Comparison of ENCODE assay signal across 25 cellular contexts in genomic region chr16:66972983-66973382, GRCh38. TPM values are rescaled to one million over a fixed set of nuclear protein-coding genes. Genes with fewer than 3 reads are reported as not detected.
"Had no signal": no experiment of that assay in that cellular context is flagged by ENCODE, and none has a peak within 500 bp of the region (broad histone marks: within the 10 kb centered on the region; RNA-seq: fewer than 3 reads in every experiment).

No MANE protein-coding gene starts in this region.

- ATAC-seq: activated T-cell treated with anti-CD3 and anti-CD28 coated beads, Interleukin-2, amount 50 U/mL, for 72 hours; naive thymus-derived CD4-positive, alpha-beta T cell; pancreas; right lobe of liver; stimulated activated effector memory CD8-positive, alpha-beta T cell treated with anti-CD3 and anti-CD28 coated beads, Interleukin-12 subunit alpha, Interleukin-12 subunit beta, amount 100 ng/mL, for 72 hours had no signal

- H3K9me3 ChIP-seq: adrenal gland, breast epithelium, neutrophil, pancreas, right lobe of liver, stomach, testis, upper lobe of left lung had no signal

- H3K27ac Mint-ChIP-seq: activated T-cell treated with anti-CD3 and anti-CD28 coated beads, Interleukin-2, amount 50 U/mL, for 72 hours; stimulated activated effector memory CD8-positive, alpha-beta T cell treated with anti-CD3 and anti-CD28 coated beads, Interleukin-12 subunit alpha, Interleukin-12 subunit beta, amount 100 ng/mL, for 72 hours had no signal

- H3K4me3 ChIP-seq: adrenal gland, breast epithelium, coronary artery, pancreas, right lobe of liver, stomach, testis, upper lobe of left lung had no signal

- H3K4me1 ChIP-seq: breast epithelium, pancreas, testis had no signal

- H3K9me3 Mint-ChIP-seq: activated T-cell treated with anti-CD3 and anti-CD28 coated beads, Interleukin-2, amount 50 U/mL, for 72 hours; naive thymus-derived CD4-positive, alpha-beta T cell; stimulated activated effector memory CD8-positive, alpha-beta T cell treated with anti-CD3 and anti-CD28 coated beads, Interleukin-12 subunit alpha, Interleukin-12 subunit beta, amount 100 ng/mL, for 72 hours had no signal

- DNase-seq: activated CD4-positive, CD25-positive, alpha-beta regulatory T cell treated with anti-CD3 and anti-CD28 coated beads, Interleukin-2, amount 50 U/mL, for 72 hours; activated effector memory CD4-positive, alpha-beta T cell treated with anti-CD3 and anti-CD28 coated beads, Interleukin-2, amount 50 U/mL, for 16 hours; activated naive CD4-positive, alpha-beta T cell treated with anti-CD3 and anti-CD28 coated beads, Interleukin-2, amount 50 U/mL, for 16 hours; activated T-cell treated with anti-CD3 and anti-CD28 coated beads, Interleukin-2, amount 50 U/mL, for 72 hours; adrenal gland; erythroblast; mesenchymal stem cell; naive thymus-derived CD4-positive, alpha-beta T cell; pancreas; right lobe of liver; small intestine; stimulated activated CD4-positive, alpha-beta T cell treated with anti-CD3 and anti-CD28 coated beads, Interleukin-15, amount 100 ng/mL, for 24 hours; stimulated activated CD4-positive, alpha-beta T cell treated with anti-CD3 and anti-CD28 coated beads, Interleukin-4, amount 100 ng/mL, for 24 hours; stomach; T1000; testis had no signal

- H3K4me3 Mint-ChIP-seq: activated T-cell treated with anti-CD3 and anti-CD28 coated beads, Interleukin-2, amount 50 U/mL, for 72 hours; naive thymus-derived CD4-positive, alpha-beta T cell; stimulated activated effector memory CD8-positive, alpha-beta T cell treated with anti-CD3 and anti-CD28 coated beads, Interleukin-12 subunit alpha, Interleukin-12 subunit beta, amount 100 ng/mL, for 72 hours had no signal

- H3K27me3 ChIP-seq: adrenal gland, breast epithelium, pancreas, right lobe of liver, testis, upper lobe of left lung had no signal

- FAIRE-seq: astrocyte, endometrium, frontal cortex, pancreas, small intestine had no signal

- H3K36me3 ChIP-seq: adrenal gland, breast epithelium, neutrophil, pancreas, stomach, upper lobe of left lung had no signal

- H3K27ac ChIP-seq: adrenal gland, breast epithelium, coronary artery, neutrophil, pancreas, right lobe of liver, stomach, testis had no signal

RNA-seq across cellular contexts. Expression of gene CES3, which starts 11.9 kb away (rescaled TPM):
- total RNA-seq: kidney epithelial cell had no signal
- polyA plus RNA-seq: naive thymus-derived CD4-positive, alpha-beta T cell had no signal

RNA-seq across cellular contexts. Expression of gene RRAD, which starts 47.6 kb away (rescaled TPM):
- polyA plus RNA-seq: naive thymus-derived CD4-positive, alpha-beta T cell had no signal
